2 cellular contexts compared by ENCODE assay signal in genomic region chr10:103451091-103451801, GRCh38.
TF ChIP-seq lines count a peak whose summit lies in the region.

No MANE protein-coding gene starts in this region.

TF ChIP-seq in A549, 52 proteins besides CTCF, POLR2A, EP300 and RAD21:
- TF ChIP-seq SREBF2 (IDR thresholded peaks at IDR 0.05) (no peak), TP53 (CRISPR knock-in tag; IDR thresholded peaks at IDR 0.05) (no peak), RFX5 (IDR thresholded peaks at IDR 0.05) (no peak), RCOR1 (IDR thresholded peaks at IDR 0.05; ENCODE audit: low read depth, low read length) (no peak), ATOH8 (CRISPR knock-in tag; IDR thresholded peaks at IDR 0.05; ENCODE audit: low read depth) (no peak), RNF2 (IDR thresholded peaks at IDR 0.05; ENCODE audit: borderline replicate concordance, low read depth) (no peak), ZC3H11A (IDR thresholded peaks at IDR 0.05) (no peak), RARB (CRISPR knock-in tag; IDR thresholded peaks at IDR 0.05) (no peak), GATA3 (IDR thresholded peaks at IDR 0.05; ENCODE audit: borderline replicate concordance) (no peak)

TF ChIP-seq in K562, 482 proteins besides CTCF, POLR2A, EP300 and RAD21:
- TF ChIP-seq UBTF (IDR thresholded peaks at IDR 0.05; ENCODE audit: borderline replicate concordance in 1 of 2, low read depth in 2 of 2, low read length in 2 of 2) (0 out of 4 replicates have a peak, but pooled peaks of 1 of the 2 experiments have one; percentile 19), DIDO1 (tag; IDR thresholded peaks at IDR 0.05; ENCODE audit: low read depth) (no peak), DACH1 (IDR thresholded peaks at IDR 0.05; ENCODE audit: partially characterized antibody) (no peak), FOS (IDR thresholded peaks at IDR 0.05; ENCODE audit: extremely low read depth, insufficient read length) (no peak), BRD4 (IDR thresholded peaks at IDR 0.05) (no peak), ZNF217 (CRISPR knock-in tag; IDR thresholded peaks at IDR 0.05) (no peak), MECOM (CRISPR knock-in tag; IDR thresholded peaks at IDR 0.05) (no peak), E2F3 (CRISPR knock-in tag; IDR thresholded peaks at IDR 0.05) (no peak), E2F5 (CRISPR knock-in tag; IDR thresholded peaks at IDR 0.05) (no peak), PPARD (CRISPR knock-in tag; IDR thresholded peaks at IDR 0.05) (no peak), CC2D1A (IDR thresholded peaks at IDR 0.05) (no peak), ZNF764 (CRISPR knock-in tag; IDR thresholded peaks at IDR 0.05; ENCODE audit: low read depth) (no peak), HEY1 (CRISPR knock-in tag; IDR thresholded peaks at IDR 0.05; ENCODE audit: borderline replicate concordance) (no peak), CXXC5 (CRISPR knock-in tag; IDR thresholded peaks at IDR 0.05) (no peak), ZNF263 (CRISPR knock-in tag; IDR thresholded peaks at IDR 0.05; ENCODE audit: borderline replicate concordance) (peak; percentile 91), EGR1 (conservative IDR thresholded peaks at IDR 0.05) (peak; percentile 56), ZNF239 (CRISPR knock-in tag; IDR thresholded peaks at IDR 0.05) (no peak)
